In the genomic region with DNA sequence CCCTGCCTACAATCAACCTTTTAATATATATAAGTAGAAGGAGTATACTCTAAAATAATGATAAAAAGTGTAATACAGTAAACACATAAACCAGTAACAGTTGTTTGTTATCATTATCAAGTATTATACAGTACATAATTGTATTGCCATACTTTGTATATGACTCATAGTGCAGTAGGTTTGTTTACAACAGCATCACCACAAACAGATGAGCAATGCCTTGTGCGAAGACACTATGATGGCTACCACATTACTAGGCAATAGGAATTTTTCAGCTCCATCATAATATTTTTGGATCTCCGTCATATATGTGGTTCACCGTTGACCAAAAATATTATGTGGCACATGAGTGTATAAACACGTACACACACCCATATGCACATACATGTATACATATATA, we compare ENCODE assay signal across 17 cellular contexts.
"Had no signal": no experiment of that assay in that cellular context is flagged by ENCODE, and none has a peak within 500 bp of the region (broad histone marks: within the 10 kb centered on the region; RNA-seq: fewer than 3 reads in every experiment).

No MANE protein-coding gene starts in this region.

- H3K27ac Mint-ChIP-seq: activated CD8-positive, alpha-beta T cell treated with anti-CD3 and anti-CD28 coated beads for 36 hours; activated naive CD4-positive, alpha-beta T cell treated with anti-CD3 and anti-CD28 coated beads, Interleukin-2, amount 50 U/mL, for 72 hours; effector memory CD8-positive, alpha-beta T cell; naive B cell; stimulated activated naive CD8-positive, alpha-beta T cell treated with anti-CD3 and anti-CD28 coated beads, Interleukin-15, Interleukin-2, amounts not matched to agents 100 ng/mL and 50 ng/mL, for 24 hours; type B pancreatic cell; WTC11 had no signal

- H3K4me1 ChIP-seq: right lobe of liver, suprapubic skin had no signal

- H3K4me1 Mint-ChIP-seq: naive B cell, WTC11 had no signal

- H3K9me3 Mint-ChIP-seq: activated CD8-positive, alpha-beta T cell treated with anti-CD3 and anti-CD28 coated beads for 36 hours; activated naive CD4-positive, alpha-beta T cell treated with anti-CD3 and anti-CD28 coated beads, Interleukin-2, amount 50 U/mL, for 72 hours; effector memory CD8-positive, alpha-beta T cell; naive B cell; stimulated activated naive CD8-positive, alpha-beta T cell treated with anti-CD3 and anti-CD28 coated beads, Interleukin-15, Interleukin-2, amounts not matched to agents 100 ng/mL and 50 ng/mL, for 24 hours; type B pancreatic cell; WTC11 had no signal

- H3K27ac ChIP-seq: brain microvascular endothelial cell, epithelial cell of prostate, ovary, right lobe of liver, suprapubic skin had no signal

- H3K4me3 Mint-ChIP-seq: activated CD8-positive, alpha-beta T cell treated with anti-CD3 and anti-CD28 coated beads for 36 hours; effector memory CD8-positive, alpha-beta T cell; naive B cell; stimulated activated naive CD8-positive, alpha-beta T cell treated with anti-CD3 and anti-CD28 coated beads, Interleukin-15, Interleukin-2, amounts not matched to agents 100 ng/mL and 50 ng/mL, for 24 hours; type B pancreatic cell; WTC11 had no signal

- ATAC-seq: activated CD8-positive, alpha-beta T cell treated with anti-CD3 and anti-CD28 coated beads for 36 hours; activated naive CD4-positive, alpha-beta T cell treated with anti-CD3 and anti-CD28 coated beads, Interleukin-2, amount 50 U/mL, for 72 hours; effector memory CD8-positive, alpha-beta T cell; left colon; right lobe of liver; WTC11 had no signal

- H3K36me3 Mint-ChIP-seq: activated naive CD4-positive, alpha-beta T cell treated with anti-CD3 and anti-CD28 coated beads, Interleukin-2, amount 50 U/mL, for 72 hours; naive B cell; type B pancreatic cell; WTC11 had no signal

- H3K27me3 ChIP-seq: brain microvascular endothelial cell, ovary, right lobe of liver, suprapubic skin had no signal

- H3K27me3 Mint-ChIP-seq: stimulated activated naive CD8-positive, alpha-beta T cell treated with anti-CD3 and anti-CD28 coated beads, Interleukin-15, Interleukin-2, amounts not matched to agents 100 ng/mL and 50 ng/mL, for 24 hours had no signal

- DNase-seq: activated CD4-positive, alpha-beta T cell treated with anti-CD3 and anti-CD28 coated beads for 4 hours; activated CD8-positive, alpha-beta T cell treated with anti-CD3 and anti-CD28 coated beads for 36 hours; activated gamma-delta T cell; activated T-cell treated with anti-CD3 and anti-CD28 coated beads, Interleukin-2, amount 50 U/mL, for 48 hours; brain microvascular endothelial cell; dermis blood vessel endothelial cell; effector memory CD8-positive, alpha-beta T cell; left colon; naive B cell; ovary; right lobe of liver had no signal
